ENCODE assay signal across 10 cellular contexts in the genomic region with DNA sequence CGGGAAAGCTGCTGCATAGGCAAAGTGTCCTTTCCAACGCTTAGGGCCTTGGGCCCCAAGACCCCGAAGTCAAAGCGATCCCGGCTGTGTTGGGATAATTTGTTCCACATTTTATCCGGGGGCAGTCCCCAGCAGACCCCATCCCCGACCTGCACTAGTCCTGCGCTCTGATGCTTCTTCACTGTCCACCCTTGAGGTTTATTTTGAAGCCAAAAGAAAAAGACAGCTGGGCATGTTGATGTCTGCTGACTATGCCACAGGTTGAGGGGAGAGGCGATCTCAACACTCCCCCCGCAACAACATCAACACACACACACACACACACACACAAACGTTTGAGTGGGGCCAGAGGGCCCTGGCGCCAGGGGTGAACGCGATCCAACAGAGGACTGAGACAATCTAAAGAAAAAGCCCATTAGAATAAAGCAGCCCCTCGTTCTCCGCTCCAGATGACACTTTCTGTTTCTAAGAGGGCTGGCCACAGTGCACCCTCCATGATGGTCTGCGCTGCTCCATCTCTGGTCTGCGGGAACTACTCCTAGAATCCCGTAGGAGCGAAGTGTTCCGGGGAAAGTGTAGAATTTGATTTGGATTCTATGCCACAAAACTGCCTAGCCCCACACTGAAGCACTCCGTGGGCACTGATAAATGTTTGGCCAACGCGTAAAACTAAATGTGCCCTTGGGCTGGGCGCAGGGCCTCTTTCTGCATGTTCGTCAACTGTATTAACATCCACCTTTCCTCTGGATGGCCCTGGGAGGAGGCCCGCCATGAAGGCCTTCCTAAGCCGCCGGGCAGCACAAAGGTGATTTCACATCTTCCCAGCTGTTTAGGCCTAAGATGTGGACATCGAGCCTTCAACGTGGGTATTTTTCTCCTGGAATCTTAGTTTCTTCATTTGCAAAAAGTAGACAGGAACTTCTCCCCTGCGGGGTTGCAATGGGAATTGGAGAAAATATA. TPM values are rescaled to one million over a fixed set of nuclear protein-coding genes. Genes with fewer than 3 reads are reported as not detected.
DNase-seq lines count a peak whose midpoint lies in the region; ATAC-seq and TF ChIP-seq lines count a peak whose summit lies in the region.
"Had no signal": no experiment of that assay in that cellular context is flagged by ENCODE, and none has a peak within 500 bp of the region (broad histone marks: within the 10 kb centered on the region; RNA-seq: fewer than 3 reads in every experiment).

No MANE protein-coding gene starts in this region.

- no peak for ATAC-seq in HG03095 (IDR thresholded peaks at IDR 0.05; ENCODE audit: unreplicated experiment)
- no peak for ATAC-seq in HG02571 (IDR thresholded peaks at IDR 0.05; ENCODE audit: unreplicated experiment)

- peak overlapping the region; percentile 20 for H3K4me3 Mint-ChIP-seq in activated CD4-positive, alpha-beta memory T cell treated with anti-CD3 and anti-CD28 coated beads for 36 hours
- H3K4me3 Mint-ChIP-seq in activated CD4-positive, alpha-beta memory T cell treated with anti-CD3 and anti-CD28 coated beads, Interleukin-2, amount 10 ng/mL, durations not matched to agents 7 days and 5 days, result no peak overlapping the region

- H4K20me1 ChIP-seq in hepatocyte (ENCODE audit: insufficient read depth, poor library complexity, severe bottlenecking) (peaks cover 11% of the 10 kb centered on the region), smooth muscle cell (ENCODE audit: low read depth) (peaks cover 32% of the 10 kb centered on the region)

- peaks cover 37% of the 10 kb centered on the region for H3K4me1 Mint-ChIP-seq in activated CD4-positive, alpha-beta memory T cell treated with anti-CD3 and anti-CD28 coated beads for 36 hours (ENCODE audit: low read depth)
- peaks cover 17% of the 10 kb centered on the region for H3K4me1 Mint-ChIP-seq in activated CD4-positive, alpha-beta memory T cell treated with anti-CD3 and anti-CD28 coated beads, Interleukin-2, amount 10 ng/mL, durations not matched to agents 7 days and 5 days

- H3K4me2 ChIP-seq in hepatocyte (peak overlapping the region; percentile 87), smooth muscle cell (peak overlapping the region; percentile 99)

- 25% methylated on average over 32 of the region's 32 CpGs for WGBS in hepatocyte (ENCODE audit: low lambda C conversion rate, missing lambda C conversion rate)
- WGBS in smooth muscle cell (ENCODE audit: low lambda C conversion rate), result 37% methylated on average over 32 of the region's 32 CpGs

- peaks cover 21% of the 10 kb centered on the region for H3F3A ChIP-seq in smooth muscle cell (ENCODE audit: low read depth)

- H3K79me2 ChIP-seq in hepatocyte (peaks cover 38% of the 10 kb centered on the region), smooth muscle cell (ENCODE audit: low read depth) (peaks cover 30% of the 10 kb centered on the region)

- CTCF ChIA-PET in activated CD4-positive, alpha-beta memory T cell treated with anti-CD3 and anti-CD28 coated beads for 36 hours (lab: Charles Lee), result no interaction called here
- CTCF ChIA-PET in activated CD4-positive, alpha-beta memory T cell treated with anti-CD3 and anti-CD28 coated beads, Interleukin-2, amount 10 ng/mL, durations not matched to agents 7 days and 5 days (lab: Charles Lee), result no interaction called here

- no peaks in the 10 kb centered on the region for H3K9me3 ChIP-seq in hepatocyte (ENCODE audit: low read depth)
- no peaks in the 10 kb centered on the region for H3K9me3 ChIP-seq in smooth muscle cell (replicated peaks; ENCODE audit: low read depth)

- H2AFZ ChIP-seq in hepatocyte (no peak overlapping the region), smooth muscle cell (ENCODE audit: low read depth) (no peak overlapping the region)

- H3K4me1 ChIP-seq in hepatocyte (ENCODE audit: insufficient read depth) (peaks cover 15% of the 10 kb centered on the region), smooth muscle cell (ENCODE audit: low read depth) (peaks cover 33% of the 10 kb centered on the region)

- no peak for TF ChIP-seq CTCF in WI38 (IDR thresholded peaks at IDR 0.05; ENCODE audit: low read depth, low read length)
- TF ChIP-seq CTCF in hepatocyte (IDR thresholded peaks at IDR 0.05; ENCODE audit: poor library complexity), result no peak
- TF ChIP-seq CTCF in smooth muscle cell (IDR thresholded peaks at IDR 0.05; ENCODE audit: borderline replicate concordance, insufficient read depth, poor library complexity, severe bottlenecking), result no peak

- DNase-seq in activated CD4-positive, alpha-beta memory T cell treated with anti-CD3 and anti-CD28 coated beads for 36 hours, result no peak
- DNase-seq in activated CD4-positive, alpha-beta memory T cell treated with anti-CD3 and anti-CD28 coated beads, Interleukin-2, amount 10 ng/mL, durations not matched to agents 7 days and 5 days, result no peak
- DNase-seq in hepatocyte (ENCODE audit: low spot score), result no peak
- no peak for DNase-seq in smooth muscle cell (lab: John Stamatoyannopoulos, UW; ENCODE audit: unreplicated experiment)
- no peak for DNase-seq in AML-193 (lab: John Stamatoyannopoulos, UW)
- DNase-seq: activated gamma-delta T cell, T-helper 1 cell had no signal

- H3K27ac ChIP-seq in hepatocyte, result peak overlapping the region; percentile 52
- H3K27ac ChIP-seq in smooth muscle cell (ENCODE audit: low read depth), result peak overlapping the region; percentile 42

- H3K36me3 Mint-ChIP-seq in activated CD4-positive, alpha-beta memory T cell treated with anti-CD3 and anti-CD28 coated beads for 36 hours, result peaks cover 2% of the 10 kb centered on the region
- H3K36me3 Mint-ChIP-seq in activated CD4-positive, alpha-beta memory T cell treated with anti-CD3 and anti-CD28 coated beads, Interleukin-2, amount 10 ng/mL, durations not matched to agents 7 days and 5 days (ENCODE audit: low read depth), result peaks cover 12% of the 10 kb centered on the region

- no peaks in the 10 kb centered on the region for H3K9me2 ChIP-seq in hepatocyte (replicated peaks; ENCODE audit: insufficient read depth)

- POLR2A ChIA-PET in activated CD4-positive, alpha-beta memory T cell treated with anti-CD3 and anti-CD28 coated beads for 36 hours (lab: Charles Lee), result no interaction called here
- POLR2A ChIA-PET in activated CD4-positive, alpha-beta memory T cell treated with anti-CD3 and anti-CD28 coated beads, Interleukin-2, amount 10 ng/mL, durations not matched to agents 7 days and 5 days (lab: Charles Lee), result no interaction called here

- H3K36me3 ChIP-seq in hepatocyte (replicated peaks; ENCODE audit: insufficient read depth, low read depth) (no peaks in the 10 kb centered on the region), smooth muscle cell (ENCODE audit: low read depth) (no peaks in the 10 kb centered on the region)

- H3K27ac Mint-ChIP-seq in activated CD4-positive, alpha-beta memory T cell treated with anti-CD3 and anti-CD28 coated beads for 36 hours, result no peak overlapping the region
- H3K27ac Mint-ChIP-seq in activated CD4-positive, alpha-beta memory T cell treated with anti-CD3 and anti-CD28 coated beads, Interleukin-2, amount 10 ng/mL, durations not matched to agents 7 days and 5 days, result no peak overlapping the region

- peaks cover 86% of the 10 kb centered on the region for H3K27me3 ChIP-seq in hepatocyte
- peaks cover 63% of the 10 kb centered on the region for H3K27me3 ChIP-seq in smooth muscle cell (ENCODE audit: low read depth)

- H3K4me3 ChIP-seq in WI38 (ENCODE audit: low read depth, low read length) (peak overlapping the region; percentile 73), hepatocyte (peak overlapping the region; percentile 89), smooth muscle cell (peak overlapping the region; percentile 91)

- H3K9me3 Mint-ChIP-seq in activated CD4-positive, alpha-beta memory T cell treated with anti-CD3 and anti-CD28 coated beads for 36 hours, result no peaks in the 10 kb centered on the region
- no peaks in the 10 kb centered on the region for H3K9me3 Mint-ChIP-seq in activated CD4-positive, alpha-beta memory T cell treated with anti-CD3 and anti-CD28 coated beads, Interleukin-2, amount 10 ng/mL, durations not matched to agents 7 days and 5 days

- H3K27me3 Mint-ChIP-seq in activated CD4-positive, alpha-beta memory T cell treated with anti-CD3 and anti-CD28 coated beads for 36 hours, result peaks cover 79% of the 10 kb centered on the region
- peaks cover 79% of the 10 kb centered on the region for H3K27me3 Mint-ChIP-seq in activated CD4-positive, alpha-beta memory T cell treated with anti-CD3 and anti-CD28 coated beads, Interleukin-2, amount 10 ng/mL, durations not matched to agents 7 days and 5 days

- intact Hi-C loops in activated CD4-positive, alpha-beta memory T cell treated with anti-CD3 and anti-CD28 coated beads for 36 hours (cut with micrococcal nuclease), result no loop called here

- H3K9ac ChIP-seq in smooth muscle cell (ENCODE audit: low read depth), result peak overlapping the region; percentile 69

RNA-seq across cellular contexts. Expression of a gene that starts 2.4 kb away (rescaled TPM):
- under 1 TPM in 1 of 2 experiments, not detected in 1; 0.12 TPM for total RNA-seq in activated CD4-positive, alpha-beta memory T cell treated with anti-CD3 and anti-CD28 coated beads for 36 hours
- not detected for total RNA-seq in activated CD4-positive, alpha-beta memory T cell treated with anti-CD3 and anti-CD28 coated beads, Interleukin-2, amount 10 ng/mL, durations not matched to agents 7 days and 5 days
- total RNA-seq in hepatocyte, result 25.4 and 25.7 TPM in 2 replicates
- polyA plus RNA-seq in hepatocyte, result 22.9 and 30.4 TPM in 2 replicates
- 13.4 and 15.5 TPM in 2 replicates for total RNA-seq in smooth muscle cell
- 27.5 and 34.1 TPM in 2 replicates for polyA plus RNA-seq in smooth muscle cell

Comparison
In these comparisons a context has a peak if more than half of its experiments do, and no peak if none do; other contexts are left out.
1. RNA of a gene that starts 2.4 kb away (total RNA-seq): 25.4 to 25.7 TPM in hepatocyte and 13.4 to 15.5 TPM in smooth muscle cell; 0.12 TPM in activated CD4-positive, alpha-beta memory T cell treated with anti-CD3 and anti-CD28 coated beads for 36 hours and not detected in activated CD4-positive, alpha-beta memory T cell treated with anti-CD3 and anti-CD28 coated beads, Interleukin-2, amount 10 ng/mL, durations not matched to agents 7 days and 5 days; every median in the first group is over 10 times any median in the second.
2. Peak in every context shown above with its lines, with median percentiles within 50 percentile points of each other: H3K4me3 ChIP-seq.